8 cellular contexts compared by ENCODE assay signal in genomic region chr7:152759655-152760383, GRCh38. TPM values are rescaled to one million over a fixed set of nuclear protein-coding genes. Genes with fewer than 3 reads are reported as not detected.
DNase-seq lines count a peak whose midpoint lies in the region; ATAC-seq and TF ChIP-seq lines count a peak whose summit lies in the region.

Gene ACTR3B (plus strand): TSS chr7:152759752. CDS start chr7:152759883, 131 bp downstream.

- peak within 1 kb of the TSS; percentile 92 for H3K4me3 ChIP-seq in HUES48 (ENCODE audit: low read depth, low read length)
- peak within 1 kb of the TSS; percentile 91 for H3K4me3 ChIP-seq in neuron (ENCODE audit: low read length)
- H3K4me3 ChIP-seq in stomach smooth muscle (ENCODE audit: low read length in 2 of 2): peak within 1 kb of the TSS; percentile 86 to 88

- no peak for TF ChIP-seq CTCF in RWPE1 (conservative IDR thresholded peaks at IDR 0.05; ENCODE audit: low read depth)
- TF ChIP-seq CTCF in foreskin keratinocyte (conservative IDR thresholded peaks at IDR 0.05): no peak

- H3K27me3 ChIP-seq in HUES48 (ENCODE audit: control insufficient read depth, insufficient read depth, low read length) (no peaks in the 10 kb centered on the region), foreskin keratinocyte (no peaks in the 10 kb centered on the region), neuron (ENCODE audit: insufficient read depth, low read length) (no peaks in the 10 kb centered on the region), stomach smooth muscle (ENCODE audit: control insufficient read depth in 1 of 2, insufficient read depth in 2 of 2, low read length in 2 of 2) (no peaks in the 10 kb centered on the region)

- H3K36me3 ChIP-seq in HUES48 (ENCODE audit: control insufficient read depth, insufficient read depth, low read length): no peaks in the 10 kb centered on the region
- H3K36me3 ChIP-seq in neuron (ENCODE audit: insufficient read depth, low read length): no peaks in the 10 kb centered on the region
- H3K36me3 ChIP-seq in stomach smooth muscle (ENCODE audit: control insufficient read depth in 2 of 2, insufficient read depth in 2 of 2, low read length in 2 of 2): no peaks in the 10 kb centered on the region

- peak within 1 kb of the TSS; percentile 76 for H2AFZ ChIP-seq in neuron (ENCODE audit: low read depth, low read length)

- H3K4me1 ChIP-seq in HUES48 (ENCODE audit: control insufficient read depth, insufficient read depth, low read length): peaks cover 14% of the 10 kb centered on the region
- no peaks in the 10 kb centered on the region for H3K4me1 ChIP-seq in foreskin keratinocyte
- H3K4me1 ChIP-seq in neuron (ENCODE audit: insufficient read depth, low read length): peaks cover 16% of the 10 kb centered on the region
- peaks cover 9% of the 10 kb centered on the region for H3K4me1 ChIP-seq in stomach smooth muscle (ENCODE audit: control insufficient read depth, insufficient read depth, low read length)

- H3K9ac ChIP-seq in HUES48 (ENCODE audit: low read depth, low read length): peak within 1 kb of the TSS; percentile 94
- H3K9ac ChIP-seq in stomach smooth muscle (ENCODE audit: low read length in 2 of 2): peak within 1 kb of the TSS; percentile 84 to 86

- H3K9me3 ChIP-seq in HUES48 (ENCODE audit: control insufficient read depth, insufficient read depth, low read length) (no peaks in the 10 kb centered on the region), neuron (ENCODE audit: low read length) (no peaks in the 10 kb centered on the region), stomach smooth muscle (ENCODE audit: control insufficient read depth in 2 of 2, low read length in 2 of 2) (no peaks in the 10 kb centered on the region)

- POLR2A ChIA-PET in RWPE1 (lab: Yijun Ruan, JAX; ENCODE audit: low non-redundant PET): no interaction called here

- DNase-seq in DMS53 (lab: John Stamatoyannopoulos, UW) (peak; percentile 96), RWPE1 (ENCODE audit: low spot score) (peak; percentile 94), foreskin keratinocyte (peak; percentile 19 to 52)
- peak; percentile 86 for DNase-seq in activated gamma-delta T cell treated with anti-CD3 and anti-CD28 coated beads, Interleukin-2, amount 50 U/mL, for 16 hours (ENCODE audit: low read depth)

- CTCF ChIA-PET in RWPE1 (lab: Yijun Ruan, JAX): no interaction called here

- ATAC-seq in GM21381 (IDR thresholded peaks at IDR 0.05; ENCODE audit: unreplicated experiment) (peak; percentile 81), foreskin keratinocyte (peak; percentile 90)

- H3K27ac ChIP-seq in HUES48 (ENCODE audit: low read depth, low read length) (peak within 1 kb of the TSS; percentile 66), RWPE1 (peak within 1 kb of the TSS; percentile 77), foreskin keratinocyte (peak within 1 kb of the TSS; percentile 75), stomach smooth muscle (ENCODE audit: low read length) (peak within 1 kb of the TSS; percentile 69)

RNA-seq across cellular contexts. Expression of gene ACTR3B, which starts in this region (rescaled TPM):
- 3.7 and 5.2 TPM in 2 replicates for total RNA-seq in foreskin keratinocyte
- 3.1 and 3.9 TPM in 2 replicates for polyA plus RNA-seq in foreskin keratinocyte

Comparison
In these comparisons a context has a peak if more than half of its experiments do, and no peak if none do; other contexts are left out.
1. Peak in every context shown above with its lines: DNase-seq, ATAC-seq, H3K4me3 ChIP-seq and H3K27ac ChIP-seq.
2. DNase-seq: peak in every context shown above with its lines; median percentile 96 in DMS53; 94 in RWPE1; 86 in activated gamma-delta T cell treated with anti-CD3 and anti-CD28 coated beads, Interleukin-2, amount 50 U/mL, for 16 hours; 36 in foreskin keratinocyte.